Comparison of ENCODE assay signal across 8 cellular contexts in genomic region chr4:153792007-153792892, GRCh38. TPM values are rescaled to one million over a fixed set of nuclear protein-coding genes. Genes with fewer than 3 reads are reported as not detected.
A peak's percentile ranks its signal among the peaks of the same experiment; 100 is the strongest.
DNase-seq lines count a peak whose midpoint lies in the region; ATAC-seq lines count a peak whose summit lies in the region.

No MANE protein-coding gene starts in this region.

- no peak for ATAC-seq in activated T-cell treated with anti-CD3 and anti-CD28 coated beads, Interleukin-2, amount 50 U/mL, for 4 hours

- H3K9me3 Mint-ChIP-seq in activated T-cell treated with anti-CD3 and anti-CD28 coated beads, Interleukin-2, amount 50 U/mL, for 4 hours = no peaks in the 10 kb centered on the region

- H3K4me1 Mint-ChIP-seq in activated T-cell treated with anti-CD3 and anti-CD28 coated beads, Interleukin-2, amount 50 U/mL, for 4 hours (ENCODE audit: low read depth) = peaks cover 35% of the 10 kb centered on the region

- H3K4me3 Mint-ChIP-seq in activated T-cell treated with anti-CD3 and anti-CD28 coated beads, Interleukin-2, amount 50 U/mL, for 4 hours = peak overlapping the region; percentile 80

- no peaks in the 10 kb centered on the region for H3K36me3 Mint-ChIP-seq in activated T-cell treated with anti-CD3 and anti-CD28 coated beads, Interleukin-2, amount 50 U/mL, for 4 hours (ENCODE audit: insufficient read depth)

- peaks cover 89% of the 10 kb centered on the region for H3K27me3 Mint-ChIP-seq in activated T-cell treated with anti-CD3 and anti-CD28 coated beads, Interleukin-2, amount 50 U/mL, for 4 hours (ENCODE audit: low read depth)

- peak in 2 of 3 experiments; percentile 26 to 38 for DNase-seq in NCI-H1417 (lab: John Stamatoyannopoulos, UW)
- DNase-seq in NCI-H1417 treated with DMSO at 0.1 percent for 48 hours (lab: John Stamatoyannopoulos, UW) = no peak
- no peak for DNase-seq in activated T-cell treated with anti-CD3 and anti-CD28 coated beads, Interleukin-2, amount 50 U/mL, for 4 hours
- peak; percentile 25 for DNase-seq in globus pallidus (ENCODE audit: low spot score)
- peak; percentile 22 for DNase-seq in occipital lobe (lab: John Stamatoyannopoulos, UW)
- DNase-seq in NCI-H82 treated with DMSO at 0.1 percent for 48 hours (lab: John Stamatoyannopoulos, UW; ENCODE audit: unreplicated experiment) = no peak
- no peak for DNase-seq in GOT3 (lab: John Stamatoyannopoulos, UW)
- DNase-seq in hepatic stellate cell (ENCODE audit: low spot score) = no peak

RNA-seq across cellular contexts. Expression of gene SFRP2, which starts 3.4 kb away (rescaled TPM):
- total RNA-seq in activated T-cell treated with anti-CD3 and anti-CD28 coated beads, Interleukin-2, amount 50 U/mL, for 4 hours = under 1 TPM; 0.24 to 0.68 (median 0.40) TPM
- 1.1 TPM for total RNA-seq in occipital lobe

RNA-seq across cellular contexts. Expression of gene RNF175, which starts 32.4 kb away (rescaled TPM):
- 1 to 10 TPM in 1 of 3 donors, under 1 TPM in 2; 0.42 to 1.2 (median 0.54) TPM for total RNA-seq in activated T-cell treated with anti-CD3 and anti-CD28 coated beads, Interleukin-2, amount 50 U/mL, for 4 hours
- total RNA-seq in occipital lobe = 26.7 TPM

Comparison
In these comparisons a context has a peak if more than half of its experiments do, and no peak if none do; other contexts are left out.
1. DNase-seq: peak in NCI-H1417 (2 of 3), globus pallidus (single experiment) and occipital lobe (single experiment); none in NCI-H1417 treated with DMSO at 0.1 percent for 48 hours (single experiment), activated T-cell treated with anti-CD3 and anti-CD28 coated beads, Interleukin-2, amount 50 U/mL, for 4 hours (single experiment), NCI-H82 treated with DMSO at 0.1 percent for 48 hours (single experiment), GOT3 (single experiment) and hepatic stellate cell (single experiment).
2. RNA of gene RNF175, which starts 32.4 kb away (total RNA-seq): 26.7 TPM in occipital lobe (single experiment); 0.42 to 1.2 TPM in activated T-cell treated with anti-CD3 and anti-CD28 coated beads, Interleukin-2, amount 50 U/mL, for 4 hours; every median in the first group is over 10 times any median in the second.